Comparison of ENCODE assay signal across 1 cellular context in genomic region chr5:135040331-135041144, GRCh38.
TF ChIP-seq lines count a peak whose summit lies in the region.

No MANE protein-coding gene starts in this region.

TF ChIP-seq in GM23338, 12 proteins besides CTCF, POLR2A, EP300 and RAD21 (continued from another document):
- TF ChIP-seq ZNF462 (CRISPR knock-in tag; IDR thresholded peaks at IDR 0.05) (no peak), EZH2phosphoT487 (IDR thresholded peaks at IDR 0.05; ENCODE audit: unreplicated experiment) (peak; percentile 90), ZNF114 (CRISPR knock-in tag; IDR thresholded peaks at IDR 0.05) (no peak), CREB1 (CRISPR knock-in tag; IDR thresholded peaks at IDR 0.05; ENCODE audit: low read depth) (no peak), NANOG (IDR thresholded peaks at IDR 0.05; ENCODE audit: borderline replicate concordance) (no peak), REST (IDR thresholded peaks at IDR 0.05; ENCODE audit: unreplicated experiment) (no peak), JUNB (IDR thresholded peaks at IDR 0.05; ENCODE audit: unreplicated experiment) (no peak), EZH2 (IDR thresholded peaks at IDR 0.05; ENCODE audit: low read depth, unreplicated experiment) (peak; percentile 96), ZNF331 (CRISPR knock-in tag; IDR thresholded peaks at IDR 0.05; ENCODE audit: low read depth) (no peak)
